10 cellular contexts compared by ENCODE assay signal in genomic region chr13:110782185-110782584, GRCh38.
"Had no signal": no experiment of that assay in that cellular context is flagged by ENCODE, and none has a peak within 500 bp of the region (broad histone marks: within the 10 kb centered on the region; RNA-seq: fewer than 3 reads in every experiment).

No MANE protein-coding gene starts in this region.

- H3K4me3 ChIP-seq: GM23248, GM23338, HAP-1 had no signal

- H3K9ac ChIP-seq: GM23248 had no signal

- DNase-seq: GM23248, GOT3, H7, H9, HFFc6 had no signal

- H3K27ac ChIP-seq: GM23248 had no signal

- H3K36me3 ChIP-seq: HAP-1 had no signal

- FAIRE-seq: H1, H54 had no signal

- H2AFZ ChIP-seq: GM23248, GM23338 had no signal

- H3K4me2 ChIP-seq: GM23338 had no signal

- ATAC-seq: GM23338, HCT116 had no signal

- H3K4me1 ChIP-seq: HAP-1 had no signal
